ENCODE assay signal across 25 cellular contexts in the genomic region with DNA sequence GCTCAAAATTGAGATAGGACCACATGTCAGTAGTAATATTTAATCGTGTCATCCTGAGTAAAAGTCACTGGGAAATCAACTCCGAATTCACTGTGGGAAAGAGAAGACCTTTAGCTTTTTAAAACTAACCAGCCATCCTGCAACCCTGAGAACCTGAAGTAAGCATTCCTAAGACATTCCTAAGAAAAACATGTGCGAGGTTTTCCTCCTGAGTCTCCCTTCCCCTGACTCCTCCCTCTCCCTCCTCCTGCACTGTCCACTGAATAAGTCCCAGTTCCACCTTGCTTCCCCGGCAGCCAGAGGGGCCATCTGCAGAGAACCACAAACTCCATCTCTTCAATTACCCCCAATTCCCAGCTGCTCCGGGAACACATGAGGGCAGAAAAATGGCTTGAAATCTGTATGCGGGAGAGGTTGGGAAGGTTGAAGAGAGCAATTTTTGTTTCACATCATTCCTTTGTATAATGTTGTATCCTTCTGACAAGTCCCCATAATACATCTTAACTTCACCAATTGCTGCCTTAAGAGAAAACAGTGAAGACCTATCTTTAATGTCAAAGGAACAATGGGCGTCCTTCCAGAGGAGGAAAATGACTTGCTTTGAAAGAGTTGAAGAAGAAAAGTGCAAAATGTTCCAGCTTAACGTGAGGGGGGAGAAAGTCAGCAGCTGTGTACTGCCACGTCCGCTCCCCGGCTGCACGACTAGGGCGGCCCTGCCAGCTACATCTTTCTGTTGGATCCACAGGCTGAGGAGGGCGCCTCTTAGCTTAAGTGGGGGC.
DNase-seq lines count a peak whose midpoint lies in the region; ATAC-seq and TF ChIP-seq lines count a peak whose summit lies in the region.
"Had no signal": no experiment of that assay in that cellular context is flagged by ENCODE, and none has a peak within 500 bp of the region (broad histone marks: within the 10 kb centered on the region; RNA-seq: fewer than 3 reads in every experiment).

No MANE protein-coding gene starts in this region.

- no peaks in the 10 kb centered on the region; the same call in 2 of the 3 replicates for H3K9me3 Mint-ChIP-seq in GM23338
- H3K9me3 Mint-ChIP-seq in chondrocyte (ENCODE audit: low read depth): no peaks in the 10 kb centered on the region
- H3K9me3 Mint-ChIP-seq: activated CD4-positive, alpha-beta T cell treated with anti-CD3 and anti-CD28 coated beads, Interleukin-2, amount 10 ng/mL, durations not matched to agents 24 days and 14 days; activated naive CD4-positive, alpha-beta T cell treated with anti-CD3 and anti-CD28 coated beads for 36 hours; natural killer cell; stimulated activated naive CD8-positive, alpha-beta T cell treated with anti-CD3 and anti-CD28 coated beads, Interleukin-15, Interleukin-2, amounts not matched to agents 100 ng/mL and 50 ng/mL, for 24 hours had no signal

- H3K27ac Mint-ChIP-seq in GM23338: no peak overlapping the region; the same call in 1 of the 2 replicates
- H3K27ac Mint-ChIP-seq in chondrocyte (ENCODE audit: unreplicated experiment): peak overlapping the region; percentile 84
- H3K27ac Mint-ChIP-seq: activated CD4-positive, alpha-beta T cell treated with anti-CD3 and anti-CD28 coated beads, Interleukin-2, amount 10 ng/mL, durations not matched to agents 24 days and 14 days; activated naive CD4-positive, alpha-beta T cell treated with anti-CD3 and anti-CD28 coated beads for 36 hours; natural killer cell; stimulated activated naive CD8-positive, alpha-beta T cell treated with anti-CD3 and anti-CD28 coated beads, Interleukin-15, Interleukin-2, amounts not matched to agents 100 ng/mL and 50 ng/mL, for 24 hours had no signal

- H3K9me2 ChIP-seq in GM23338 (ENCODE audit: insufficient read depth): peaks cover 22% of the 10 kb centered on the region

- H3K4me3 ChIP-seq in GM23338: no peak overlapping the region
- H3K4me3 ChIP-seq: cardiac muscle cell, GM23248, sigmoid colon, thyroid gland had no signal

- no peak overlapping the region for H3K4me3 Mint-ChIP-seq in GM23338
- H3K4me3 Mint-ChIP-seq in chondrocyte (ENCODE audit: unreplicated experiment): no peak overlapping the region
- H3K4me3 Mint-ChIP-seq: activated CD4-positive, alpha-beta T cell treated with anti-CD3 and anti-CD28 coated beads, Interleukin-2, amount 10 ng/mL, durations not matched to agents 24 days and 14 days; activated naive CD4-positive, alpha-beta T cell treated with anti-CD3 and anti-CD28 coated beads for 36 hours; natural killer cell; stimulated activated naive CD8-positive, alpha-beta T cell treated with anti-CD3 and anti-CD28 coated beads, Interleukin-15, Interleukin-2, amounts not matched to agents 100 ng/mL and 50 ng/mL, for 24 hours had no signal

- no peak for TF ChIP-seq CTCF in GM23338 (conservative IDR thresholded peaks at IDR 0.05; ENCODE audit: low read depth in 2 of 2)
- no peak for TF ChIP-seq CTCF in chondrocyte (IDR thresholded peaks at IDR 0.05)

- H3K36me3 ChIP-seq in GM23338 (ENCODE audit: insufficient read depth): no peaks in the 10 kb centered on the region
- H3K36me3 ChIP-seq: cardiac muscle cell, sigmoid colon, thyroid gland had no signal

- H3K27me3 ChIP-seq in GM23338 (ENCODE audit: insufficient read depth): no peaks in the 10 kb centered on the region
- H3K27me3 ChIP-seq: cardiac muscle cell, sigmoid colon, thyroid gland had no signal

- H3K27me3 Mint-ChIP-seq in GM23338 (ENCODE audit: insufficient read depth, low read depth, poor library complexity) (peaks cover 2% of the 10 kb centered on the region), chondrocyte (ENCODE audit: low read depth) (no peaks in the 10 kb centered on the region)
- H3K27me3 Mint-ChIP-seq: activated CD4-positive, alpha-beta T cell treated with anti-CD3 and anti-CD28 coated beads, Interleukin-2, amount 10 ng/mL, durations not matched to agents 24 days and 14 days; stimulated activated naive CD8-positive, alpha-beta T cell treated with anti-CD3 and anti-CD28 coated beads, Interleukin-15, Interleukin-2, amounts not matched to agents 100 ng/mL and 50 ng/mL, for 24 hours had no signal

- peaks cover 33% of the 10 kb centered on the region for H3K4me1 Mint-ChIP-seq in GM23338
- H3K4me1 Mint-ChIP-seq in chondrocyte (ENCODE audit: low read depth): peaks cover 32% of the 10 kb centered on the region
- H3K4me1 Mint-ChIP-seq: activated CD4-positive, alpha-beta T cell treated with anti-CD3 and anti-CD28 coated beads, Interleukin-2, amount 10 ng/mL, durations not matched to agents 24 days and 14 days; natural killer cell had no signal

- no peaks in the 10 kb centered on the region for H4K20me1 ChIP-seq in GM23338 (replicated peaks; ENCODE audit: insufficient read depth)

- peak overlapping the region; percentile 35; the same call in 1 of the 2 replicates for H3K4me2 ChIP-seq in GM23338

- H3K4me1 ChIP-seq in GM23338 (ENCODE audit: insufficient read depth): peaks cover 20% of the 10 kb centered on the region

- H3K36me3 Mint-ChIP-seq in GM23338 (ENCODE audit: low read depth): peaks cover 3% of the 10 kb centered on the region; the same call in 1 of the 3 replicates
- H3K36me3 Mint-ChIP-seq in chondrocyte (ENCODE audit: low read depth): no peaks in the 10 kb centered on the region
- H3K36me3 Mint-ChIP-seq: natural killer cell had no signal

- H2AFZ ChIP-seq in GM23338: peak overlapping the region; percentile 43; the same call in 1 of the 2 replicates
- H2AFZ ChIP-seq: GM23248 had no signal

- H3K27ac ChIP-seq in GM23338 (ENCODE audit: low read depth): peak overlapping the region; percentile 80
- H3K27ac ChIP-seq: C4-2B, cardiac muscle cell, GM23248, sigmoid colon had no signal

- ATAC-seq in GM23338 (peak; percentile 64), GM18907 (IDR thresholded peaks at IDR 0.05; ENCODE audit: unreplicated experiment) (no peak), GM21825 (IDR thresholded peaks at IDR 0.05; ENCODE audit: unreplicated experiment) (no peak), HG03565 (IDR thresholded peaks at IDR 0.05; ENCODE audit: unreplicated experiment) (no peak)
- ATAC-seq: left lobe of liver, natural killer cell, SK-N-SH treated with all-trans-retinoic acid at 6 μM for 48 hours had no signal

- DNase-seq in GM23338 (ENCODE audit: low spot score): peak; percentile 64
- DNase-seq in chondrocyte (ENCODE audit: low spot score): no peak
- peak; percentile 80 for DNase-seq in islet precursor cell
- DNase-seq in pons (ENCODE audit: low spot score): peak; percentile 56
- no peak for DNase-seq in NK-92 treated with Interleukin-12 subunit alpha and Interleukin-12 subunit beta, amount 100 ng/mL, for 24 hours (lab: John Stamatoyannopoulos, UW)
- DNase-seq: activated CD4-positive, alpha-beta T cell treated with anti-CD3 and anti-CD28 coated beads, Interleukin-2, amount 10 ng/mL, durations not matched to agents 24 days and 14 days; activated naive CD4-positive, alpha-beta T cell treated with anti-CD3 and anti-CD28 coated beads for 36 hours; activated T-cell treated with anti-CD3 and anti-CD28 coated beads, Interleukin-2, amount 50 U/mL, for 48 hours; dermis blood vessel endothelial cell; GM23248; KG1; natural killer cell; NCI-H524 treated with DMSO at 0.1 percent for 48 hours; sigmoid colon; stimulated activated CD4-positive, alpha-beta T cell treated with anti-CD3 and anti-CD28 coated beads, Interleukin-15, amount 100 ng/mL, for 24 hours; T-helper 2 cell; thyroid gland had no signal

- no peaks in the 10 kb centered on the region for H3F3A ChIP-seq in GM23338 (replicated peaks; ENCODE audit: low read depth)

- no peaks in the 10 kb centered on the region for H3K79me2 ChIP-seq in GM23338 (replicated peaks; ENCODE audit: insufficient read depth)

Comparison
In these comparisons a context has a peak if more than half of its experiments do, and no peak if none do; other contexts are left out.
1. DNase-seq: peak in GM23338 (single experiment), islet precursor cell (single experiment) and pons (single experiment); none in chondrocyte (single experiment) and NK-92 treated with Interleukin-12 subunit alpha and Interleukin-12 subunit beta, amount 100 ng/mL, for 24 hours (single experiment).